1 cellular context compared by ENCODE assay signal in the genomic region with DNA sequence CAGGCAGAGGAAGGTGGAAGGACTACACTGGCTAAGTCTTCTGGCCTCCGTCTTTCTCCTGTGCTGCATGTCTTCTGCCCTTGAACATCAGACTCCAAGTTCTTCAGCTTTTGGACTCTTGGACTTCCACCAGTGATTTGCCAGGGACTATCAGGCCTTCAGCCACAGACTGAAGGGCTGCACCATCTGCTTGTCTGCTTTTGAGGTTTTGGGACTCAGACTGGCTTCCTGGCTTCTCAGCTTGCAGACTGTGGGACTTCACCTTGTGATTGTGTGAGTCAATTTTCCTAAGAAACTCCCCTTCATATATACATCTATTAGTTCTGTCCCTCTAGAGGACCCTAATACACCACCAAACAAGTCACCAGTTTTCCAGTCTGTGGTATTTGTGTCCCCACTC.
TF ChIP-seq lines count a peak whose summit lies in the region.

No MANE protein-coding gene starts in this region.

TF ChIP-seq in GM23338, 12 proteins besides CTCF, POLR2A, EP300 and RAD21 (continued from another document):
- TF ChIP-seq REST (IDR thresholded peaks at IDR 0.05; ENCODE audit: unreplicated experiment): no peak
- TF ChIP-seq EZH2 (IDR thresholded peaks at IDR 0.05; ENCODE audit: low read depth, unreplicated experiment): no peak
- no peak for TF ChIP-seq ZNF462 (CRISPR knock-in tag; IDR thresholded peaks at IDR 0.05)
- TF ChIP-seq STAT1 (IDR thresholded peaks at IDR 0.05; ENCODE audit: unreplicated experiment): no peak
- TF ChIP-seq POLR2AphosphoS5 (IDR thresholded peaks at IDR 0.05; ENCODE audit: low read depth): no peak
- TF ChIP-seq ZNF331 (CRISPR knock-in tag; IDR thresholded peaks at IDR 0.05; ENCODE audit: low read depth): no peak
- no peak for TF ChIP-seq NANOG (IDR thresholded peaks at IDR 0.05; ENCODE audit: borderline replicate concordance)
